28 cellular contexts compared by ENCODE assay signal in the genomic region with DNA sequence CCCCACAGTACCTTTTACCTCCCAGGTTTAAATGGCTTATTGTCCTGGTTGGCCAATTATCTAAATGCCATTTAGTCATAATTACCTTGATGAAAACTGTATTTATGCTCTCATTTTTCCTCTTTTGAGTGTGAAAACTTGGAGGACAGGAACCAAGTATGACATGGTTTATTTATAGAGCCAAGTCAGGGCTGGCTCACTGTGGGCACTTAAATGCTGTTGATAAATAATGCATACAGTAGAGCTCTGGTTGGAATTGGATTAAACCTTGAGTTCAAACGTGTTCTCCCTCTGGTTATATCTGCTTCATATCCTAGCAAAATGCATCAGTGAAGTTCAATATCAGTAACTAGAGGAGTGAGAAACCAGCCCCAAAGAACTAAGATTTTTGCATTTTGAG.
A peak's percentile ranks its signal among the peaks of the same experiment; 100 is the strongest.
DNase-seq lines count a peak whose midpoint lies in the region; ATAC-seq and TF ChIP-seq lines count a peak whose summit lies in the region.
"Had no signal": no experiment of that assay in that cellular context is flagged by ENCODE, and none has a peak within 500 bp of the region (broad histone marks: within the 10 kb centered on the region; RNA-seq: fewer than 3 reads in every experiment).

No MANE protein-coding gene starts in this region.

- H3K27me3 ChIP-seq in heart left ventricle (no peaks in the 10 kb centered on the region), smooth muscle cell (ENCODE audit: low read depth) (no peaks in the 10 kb centered on the region), body of pancreas (no peaks in the 10 kb centered on the region)
- H3K27me3 ChIP-seq: esophagus muscularis mucosa, tibial artery had no signal

- H3K79me2 ChIP-seq in smooth muscle cell (ENCODE audit: low read depth) = no peaks in the 10 kb centered on the region

- WGBS in heart left ventricle, 4 donors = 20 to 33% (median 28%) methylated on average over 1 of the region's 1 CpG
- WGBS in smooth muscle cell (ENCODE audit: low lambda C conversion rate) = 20% methylated on average over 1 of the region's 1 CpG
- WGBS in body of pancreas, 2 donors = 33 to 42% methylated on average over 1 of the region's 1 CpG

- H3K27ac ChIP-seq in heart left ventricle (peak overlapping the region in 4 of 12 donors; percentile 29 to 60 (median 40)), smooth muscle cell (ENCODE audit: low read depth) (peak overlapping the region; percentile 45), body of pancreas (no peak overlapping the region)
- H3K27ac ChIP-seq: esophagus muscularis mucosa, RWPE1, tibial artery had no signal

- H3K36me3 ChIP-seq in heart left ventricle (no peaks in the 10 kb centered on the region), smooth muscle cell (ENCODE audit: low read depth) (peaks cover 3% of the 10 kb centered on the region), body of pancreas (replicated peaks in 1 of 2; ENCODE audit: insufficient read depth in 1 of 2, low read depth in 2 of 2) (no peaks in the 10 kb centered on the region)
- H3K36me3 ChIP-seq: esophagus muscularis mucosa, tibial artery had no signal

- peaks cover 41% of the 10 kb centered on the region for H3K4me1 Mint-ChIP-seq in Calu3 (ENCODE audit: low read depth, unreplicated experiment)

- no peaks in the 10 kb centered on the region for H3K9me3 Mint-ChIP-seq in Calu3 (ENCODE audit: low read depth, unreplicated experiment)

- no peaks in the 10 kb centered on the region for H3K27me3 Mint-ChIP-seq in Calu3 (ENCODE audit: unreplicated experiment)
- H3K27me3 Mint-ChIP-seq: stimulated activated naive CD8-positive, alpha-beta T cell treated with anti-CD3 and anti-CD28 coated beads, Interleukin-15, Interleukin-2, amounts not matched to agents 100 ng/mL and 50 ng/mL, for 24 hours had no signal

- ATAC-seq in heart left ventricle (peak in 3 of 4 donors; percentile 44 to 55 (median 44)), body of pancreas (no peak)
- ATAC-seq: activated T-cell treated with anti-CD3 and anti-CD28 coated beads, Interleukin-2, amount 50 U/mL, for 72 hours; sciatic nerve; SK-N-SH treated with all-trans-retinoic acid at 6 μM for 48 hours had no signal

- H4K20me1 ChIP-seq in smooth muscle cell (ENCODE audit: low read depth) = no peaks in the 10 kb centered on the region

- CTCF ChIA-PET in Calu3 (lab: Charles Lee) = no interaction called here

- H3K9me3 ChIP-seq in heart left ventricle (peaks cover 0 to 14% (median 7%) of the 10 kb centered on the region in 12 donors), smooth muscle cell (replicated peaks; ENCODE audit: low read depth) (peaks cover 4% of the 10 kb centered on the region), body of pancreas (no peaks in the 10 kb centered on the region)

- H3K4me3 Mint-ChIP-seq in Calu3 (ENCODE audit: low read depth, unreplicated experiment) = no peak overlapping the region
- H3K4me3 Mint-ChIP-seq: activated naive CD4-positive, alpha-beta T cell treated with anti-CD3 and anti-CD28 coated beads for 36 hours; activated T-cell treated with anti-CD3 and anti-CD28 coated beads, Interleukin-2, amount 50 U/mL, for 72 hours; endodermal cell; neural crest cell; stimulated activated naive CD8-positive, alpha-beta T cell treated with anti-CD3 and anti-CD28 coated beads, Interleukin-15, Interleukin-2, amounts not matched to agents 100 ng/mL and 50 ng/mL, for 24 hours had no signal

- no TSS peak for BruUV-seq in Calu3 (replicated peaks; lab: Mats Ljungman, UMichigan)

- DNase-seq in heart left ventricle = no peak
- DNase-seq in cardiac septum (ENCODE audit: low spot score) = no peak
- peak; percentile 28 for DNase-seq in NCI-H1092 treated with DMSO at 0.1 percent for 48 hours (lab: John Stamatoyannopoulos, UW)
- DNase-seq in NCI-H748 (lab: John Stamatoyannopoulos, UW; ENCODE audit: unreplicated experiment) = peak; percentile 98
- DNase-seq in smooth muscle cell (lab: John Stamatoyannopoulos, UW; ENCODE audit: unreplicated experiment) = no peak
- no peak for DNase-seq in amniotic stem cell (lab: John Stamatoyannopoulos, UW)
- DNase-seq in Calu3 = no peak
- no peak for DNase-seq in body of pancreas
- DNase-seq: activated CD4-positive, alpha-beta T cell treated with anti-CD3 and anti-CD28 coated beads for 48 hours; activated naive CD4-positive, alpha-beta T cell treated with anti-CD3 and anti-CD28 coated beads for 36 hours; activated T-cell treated with anti-CD3 and anti-CD28 coated beads, Interleukin-2, amount 50 U/mL, for 72 hours; C1 segment of cervical spinal cord; caudate nucleus; endodermal cell; HCEC 1CT; hippocampal formation; Kasumi-1; NCI-H524; posterior cingulate gyrus; stimulated activated CD4-positive, alpha-beta T cell treated with anti-CD3 and anti-CD28 coated beads, Interleukin-15, amount 100 ng/mL, for 24 hours; T-helper 2 cell; tibial artery had no signal

- no peak overlapping the region for H3K9ac ChIP-seq in smooth muscle cell (ENCODE audit: low read depth)

- TF ChIP-seq POLR2A in heart left ventricle (IDR thresholded peaks at IDR 0.05) = no peak
- no peak for TF ChIP-seq POLR2A in body of pancreas (IDR thresholded peaks at IDR 0.05)

- intact Hi-C loops in heart left ventricle (cut with DNase I) (loop anchor here in 3 of 10 donors (10.0 kb wide), 3 partner anchors 61 to 279 kb away; a partner anchor contains a TSS), cardiac septum (cut with DNase I) (no loop called here), Calu3 (cut with micrococcal nuclease; ENCODE audit: unreplicated experiment) (loop anchor here (10.0 kb wide), 1 partner anchor 159 kb away; no protein-coding TSS in a partner anchor), body of pancreas (cut with DNase I) (no loop called here)

- H3F3A ChIP-seq in smooth muscle cell (ENCODE audit: low read depth) = peaks cover 11% of the 10 kb centered on the region

- H2AFZ ChIP-seq in smooth muscle cell (ENCODE audit: low read depth) = peak overlapping the region; percentile 16

- TF ChIP-seq CTCF in heart left ventricle (IDR thresholded peaks at IDR 0.05) (no peak), smooth muscle cell (IDR thresholded peaks at IDR 0.05; ENCODE audit: borderline replicate concordance, insufficient read depth, poor library complexity, severe bottlenecking) (no peak), Calu3 (IDR thresholded peaks at IDR 0.05; ENCODE audit: unreplicated experiment) (no peak), body of pancreas (IDR thresholded peaks at IDR 0.05) (no peak)

- H3K4me3 ChIP-seq in heart left ventricle (no peak overlapping the region), smooth muscle cell (no peak overlapping the region), body of pancreas (no peak overlapping the region)
- H3K4me3 ChIP-seq: esophagus muscularis mucosa, tibial artery had no signal

- peak overlapping the region; percentile 48 for H3K4me2 ChIP-seq in smooth muscle cell

- no peaks in the 10 kb centered on the region for H3K36me3 Mint-ChIP-seq in Calu3 (ENCODE audit: insufficient read depth, unreplicated experiment)

- peaks cover 0 to 29% (median 19%) of the 10 kb centered on the region in 12 donors for H3K4me1 ChIP-seq in heart left ventricle
- peaks cover 10% of the 10 kb centered on the region for H3K4me1 ChIP-seq in smooth muscle cell (ENCODE audit: low read depth)
- H3K4me1 ChIP-seq in body of pancreas = peaks cover 8% of the 10 kb centered on the region
- H3K4me1 ChIP-seq: tibial artery had no signal

- H3K27ac Mint-ChIP-seq in Calu3 (ENCODE audit: unreplicated experiment) = no peak overlapping the region
- H3K27ac Mint-ChIP-seq: activated naive CD4-positive, alpha-beta T cell treated with anti-CD3 and anti-CD28 coated beads for 36 hours; activated T-cell treated with anti-CD3 and anti-CD28 coated beads, Interleukin-2, amount 50 U/mL, for 72 hours; endodermal cell; stimulated activated naive CD8-positive, alpha-beta T cell treated with anti-CD3 and anti-CD28 coated beads, Interleukin-15, Interleukin-2, amounts not matched to agents 100 ng/mL and 50 ng/mL, for 24 hours had no signal

Comparison
In these comparisons a context has a peak if more than half of its experiments do, and no peak if none do; other contexts are left out.
1. DNase-seq: peak in NCI-H1092 treated with DMSO at 0.1 percent for 48 hours (single experiment) and NCI-H748 (single experiment); none in heart left ventricle (0 of 5), cardiac septum (single experiment), smooth muscle cell (single experiment), amniotic stem cell (single experiment), Calu3 (single experiment) and body of pancreas (0 of 4).